ENCODE assay signal across 8 cellular contexts in genomic region chr6:14129572-14129971, GRCh38. TPM values are rescaled to one million over a fixed set of nuclear protein-coding genes. Genes with fewer than 3 reads are reported as not detected.
A peak's percentile ranks its signal among the peaks of the same experiment; 100 is the strongest.
DNase-seq lines count a peak whose midpoint lies in the region; ATAC-seq, FAIRE-seq and TF ChIP-seq lines count a peak whose summit lies in the region.

No MANE protein-coding gene starts in this region.

- H3K27ac ChIP-seq in RWPE2 (ENCODE audit: poor library complexity, severe bottlenecking), result no peak overlapping the region

- FAIRE-seq in GM12891 (lab: Jason Lieb, UNC), result peak; percentile 78

- in situ Hi-C loops in KBM-7 (cut with MboI; ENCODE audit: low pct_unique_long_range_greater_than_20kb, low sequenced_read_pairs), result no loop called here

- no peaks in the 10 kb centered on the region for H3K36me3 ChIP-seq in RWPE2 (ENCODE audit: low read depth)

- H3K4me1 ChIP-seq in RWPE2 (ENCODE audit: insufficient read depth, poor library complexity, severe bottlenecking), result no peaks in the 10 kb centered on the region

- no peaks in the 10 kb centered on the region for H3K27me3 ChIP-seq in RWPE2 (ENCODE audit: insufficient read depth, poor library complexity, severe bottlenecking)

- ATAC-seq in RWPE2 (ENCODE audit: low read depth) (peak; percentile 75), GM21717 (IDR thresholded peaks at IDR 0.05; ENCODE audit: unreplicated experiment) (no peak), HG03025 (IDR thresholded peaks at IDR 0.05; ENCODE audit: low FRiP score, unreplicated experiment) (no peak)

- H3K4me3 ChIP-seq in RWPE2 (ENCODE audit: severe bottlenecking), result no peak overlapping the region

- H3K9me3 ChIP-seq in RWPE2 (ENCODE audit: severe bottlenecking), result no peaks in the 10 kb centered on the region

- DNase-seq in AG20443 (ENCODE audit: low spot score) (peak; percentile 71), GM12891 (ENCODE audit: insufficient read length, low spot score) (no peak), KBM-7 (peak; percentile 64), RWPE2 (ENCODE audit: low spot score) (no peak), ecto neural progenitor cell (ENCODE audit: low spot score) (peak; percentile 68), medulla oblongata (ENCODE audit: extremely low spot score) (peak; percentile 81)

- TF ChIP-seq CTCF in RWPE2 (IDR thresholded peaks at IDR 0.05; ENCODE audit: poor library complexity, severe bottlenecking), result peak; percentile 63

- no peak for TF ChIP-seq POLR2A in GM12891 (IDR thresholded peaks at IDR 0.05; ENCODE audit: low read depth, low read length)

TF ChIP-seq in GM12891, 5 proteins besides CTCF, POLR2A, EP300 and RAD21:
- TF ChIP-seq POU2F2 (IDR thresholded peaks at IDR 0.05; ENCODE audit: low read depth, low read length) (no peak), TAF1 (IDR thresholded peaks at IDR 0.05; ENCODE audit: low read depth, low read length) (no peak), POLR2AphosphoS5 (IDR thresholded peaks at IDR 0.05; ENCODE audit: low read depth, low read length) (no peak), PAX5 (IDR thresholded peaks at IDR 0.05; ENCODE audit: insufficient read depth, low read length, severe bottlenecking) (no peak), SPI1 (IDR thresholded peaks at IDR 0.05; ENCODE audit: low read depth, low read length) (no peak)

RNA-seq across cellular contexts. Expression of gene CD83, which starts 12.0 kb away (rescaled TPM):
- polyA plus RNA-seq in GM12891 (2012; ENCODE audit: low read depth, missing spikeins), result 69.9 TPM

Comparison
In these comparisons a context has a peak if more than half of its experiments do, and no peak if none do; other contexts are left out.
1. DNase-seq: peak in AG20443 (single experiment), KBM-7 (single experiment), ecto neural progenitor cell (single experiment) and medulla oblongata (single experiment); none in GM12891 (single experiment) and RWPE2 (single experiment).